Comparison of ENCODE assay signal across 1 cellular context in genomic region chr4:186829740-186830449, GRCh38.
TF ChIP-seq lines count a peak whose summit lies in the region.

No MANE protein-coding gene starts in this region.

TF ChIP-seq in K562, 482 proteins besides CTCF, POLR2A, EP300 and RAD21 (continued from another document and continues in another):
- TF ChIP-seq E4F1 (CRISPR knock-in tag; IDR thresholded peaks at IDR 0.05; ENCODE audit: borderline replicate concordance) (no peak), ZC3H11A (IDR thresholded peaks at IDR 0.05; ENCODE audit: low read depth, low read length) (no peak), ELF4 (CRISPR knock-in tag; IDR thresholded peaks at IDR 0.05) (no peak), SMC3 (conservative IDR thresholded peaks at IDR 0.05; ENCODE audit: insufficient read depth, low read depth, low read length) (no peak), PBX2 (CRISPR knock-in tag; IDR thresholded peaks at IDR 0.05; ENCODE audit: low read depth) (no peak), PBX2 (tag; conservative IDR thresholded peaks at IDR 0.05; ENCODE audit: low read depth) (peak; percentile 77), FOXP1 (CRISPR knock-in tag; IDR thresholded peaks at IDR 0.05) (no peak), ZNF639 (CRISPR knock-in tag; conservative IDR thresholded peaks at IDR 0.05 in 1 of 2, IDR thresholded peaks at IDR 0.05 in 1 of 2) (0 out of 4 replicates have a peak, but pooled peaks of 1 of the 2 experiments have one; percentile 24), ZNF830 (CRISPR knock-in tag; IDR thresholded peaks at IDR 0.05) (no peak), ZNF444 (CRISPR knock-in tag; IDR thresholded peaks at IDR 0.05) (no peak), SREBF2 (CRISPR knock-in tag; IDR thresholded peaks at IDR 0.05) (no peak), TRIM24 (IDR thresholded peaks at IDR 0.05) (peak in 1 of 2 experiments; percentile 59; a peak in 1 of 4 replicates), BRF1 (IDR thresholded peaks at IDR 0.05; ENCODE audit: borderline replicate concordance, extremely low read depth, insufficient read length) (no peak), TARDBP (IDR thresholded peaks at IDR 0.05) (no peak), ZNF561 (CRISPR knock-in tag; conservative IDR thresholded peaks at IDR 0.05) (no peak), MBD2 (IDR thresholded peaks at IDR 0.05; ENCODE audit: borderline replicate concordance, low read depth) (0 out of 2 replicates have a peak, but pooled peaks have one; percentile 59), KAT8 (IDR thresholded peaks at IDR 0.05; ENCODE audit: low read depth) (no peak), KLF13 (tag; IDR thresholded peaks at IDR 0.05; ENCODE audit: borderline replicate concordance, low read depth) (no peak), ETV6 (IDR thresholded peaks at IDR 0.05; ENCODE audit: borderline replicate concordance in 1 of 2, low read depth in 2 of 2, low read length in 1 of 2) (no peak), ETV6 (CRISPR knock-in tag; IDR thresholded peaks at IDR 0.05; ENCODE audit: borderline replicate concordance) (no peak), THRAP3 (IDR thresholded peaks at IDR 0.05; ENCODE audit: borderline replicate concordance) (no peak), MYBL2 (IDR thresholded peaks at IDR 0.05; ENCODE audit: low read depth) (no peak), MYBL2 (CRISPR knock-in tag; IDR thresholded peaks at IDR 0.05; ENCODE audit: borderline replicate concordance) (no peak), E2F8 (IDR thresholded peaks at IDR 0.05; ENCODE audit: low read depth, partially characterized antibody) (no peak), CHD1 (IDR thresholded peaks at IDR 0.05; ENCODE audit: low read length) (no peak), ZFX (CRISPR knock-in tag; IDR thresholded peaks at IDR 0.05) (no peak), MEF2D (tag; conservative IDR thresholded peaks at IDR 0.05; ENCODE audit: low read depth) (peak; percentile 84), KLF16 (IDR thresholded peaks at IDR 0.05) (no peak), DPF2 (IDR thresholded peaks at IDR 0.05) (peak; percentile 87), MYNN (IDR thresholded peaks at IDR 0.05) (no peak), MYNN (CRISPR knock-in tag; IDR thresholded peaks at IDR 0.05) (no peak), SLC30A9 (CRISPR knock-in tag; IDR thresholded peaks at IDR 0.05) (no peak), ZNF764 (CRISPR knock-in tag; IDR thresholded peaks at IDR 0.05; ENCODE audit: low read depth) (no peak), POLR3G (IDR thresholded peaks at IDR 0.05; ENCODE audit: extremely low read depth, insufficient read length, insufficient replicate concordance) (no peak), C11orf30 (IDR thresholded peaks at IDR 0.05; ENCODE audit: low read depth) (peak; percentile 80), FOXK1 (CRISPR knock-in tag; IDR thresholded peaks at IDR 0.05; ENCODE audit: borderline replicate concordance) (no peak), ETV5 (CRISPR knock-in tag; IDR thresholded peaks at IDR 0.05; ENCODE audit: low read depth) (no peak), SP2 (IDR thresholded peaks at IDR 0.05; ENCODE audit: extremely low read depth, low read depth, low read length, poor library complexity, severe bottlenecking) (no peak), PHF8 (IDR thresholded peaks at IDR 0.05; ENCODE audit: borderline replicate concordance, low read length) (no peak), ZBTB1 (CRISPR knock-in tag; IDR thresholded peaks at IDR 0.05; ENCODE audit: borderline replicate concordance, low read depth) (no peak)
- TF ChIP-seq, protein P1, sequence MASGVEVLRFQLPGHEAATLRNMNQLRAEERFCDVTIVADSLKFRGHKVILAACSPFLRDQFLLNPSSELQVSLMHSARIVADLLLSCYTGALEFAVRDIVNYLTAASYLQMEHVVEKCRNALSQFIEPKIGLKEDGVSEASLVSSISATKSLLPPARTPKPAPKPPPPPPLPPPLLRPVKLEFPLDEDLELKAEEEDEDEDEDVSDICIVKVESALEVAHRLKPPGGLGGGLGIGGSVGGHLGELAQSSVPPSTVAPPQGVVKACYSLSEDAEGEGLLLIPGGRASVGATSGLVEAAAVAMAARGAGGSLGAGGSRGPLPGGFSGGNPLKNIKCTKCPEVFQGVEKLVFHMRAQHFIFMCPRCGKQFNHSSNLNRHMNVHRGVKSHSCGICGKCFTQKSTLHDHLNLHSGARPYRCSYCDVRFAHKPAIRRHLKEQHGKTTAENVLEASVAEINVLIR (CRISPR knock-in tag; IDR thresholded peaks at IDR 0.05), result no peak
- TF ChIP-seq, protein P2, sequence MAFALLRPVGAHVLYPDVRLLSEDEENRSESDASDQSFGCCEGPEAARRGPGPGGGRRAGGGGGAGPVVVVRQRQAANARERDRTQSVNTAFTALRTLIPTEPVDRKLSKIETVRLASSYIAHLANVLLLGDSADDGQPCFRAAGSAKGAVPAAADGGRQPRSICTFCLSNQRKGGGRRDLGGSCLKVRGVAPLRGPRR (CRISPR knock-in tag; IDR thresholded peaks at IDR 0.05), result no peak
- TF ChIP-seq, protein P3, sequence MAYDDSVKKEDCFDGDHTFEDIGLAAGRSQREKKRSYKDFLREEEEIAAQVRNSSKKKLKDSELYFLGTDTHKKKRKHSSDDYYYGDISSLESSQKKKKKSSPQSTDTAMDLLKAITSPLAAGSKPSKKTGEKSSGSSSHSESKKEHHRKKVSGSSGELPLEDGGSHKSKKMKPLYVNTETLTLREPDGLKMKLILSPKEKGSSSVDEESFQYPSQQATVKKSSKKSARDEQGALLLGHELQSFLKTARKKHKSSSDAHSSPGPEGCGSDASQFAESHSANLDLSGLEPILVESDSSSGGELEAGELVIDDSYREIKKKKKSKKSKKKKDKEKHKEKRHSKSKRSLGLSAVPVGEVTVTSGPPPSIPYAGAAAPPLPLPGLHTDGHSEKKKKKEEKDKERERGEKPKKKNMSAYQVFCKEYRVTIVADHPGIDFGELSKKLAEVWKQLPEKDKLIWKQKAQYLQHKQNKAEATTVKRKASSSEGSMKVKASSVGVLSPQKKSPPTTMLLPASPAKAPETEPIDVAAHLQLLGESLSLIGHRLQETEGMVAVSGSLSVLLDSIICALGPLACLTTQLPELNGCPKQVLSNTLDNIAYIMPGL (CRISPR knock-in tag; IDR thresholded peaks at IDR 0.05), result no peak
- TF ChIP-seq, protein P4, sequence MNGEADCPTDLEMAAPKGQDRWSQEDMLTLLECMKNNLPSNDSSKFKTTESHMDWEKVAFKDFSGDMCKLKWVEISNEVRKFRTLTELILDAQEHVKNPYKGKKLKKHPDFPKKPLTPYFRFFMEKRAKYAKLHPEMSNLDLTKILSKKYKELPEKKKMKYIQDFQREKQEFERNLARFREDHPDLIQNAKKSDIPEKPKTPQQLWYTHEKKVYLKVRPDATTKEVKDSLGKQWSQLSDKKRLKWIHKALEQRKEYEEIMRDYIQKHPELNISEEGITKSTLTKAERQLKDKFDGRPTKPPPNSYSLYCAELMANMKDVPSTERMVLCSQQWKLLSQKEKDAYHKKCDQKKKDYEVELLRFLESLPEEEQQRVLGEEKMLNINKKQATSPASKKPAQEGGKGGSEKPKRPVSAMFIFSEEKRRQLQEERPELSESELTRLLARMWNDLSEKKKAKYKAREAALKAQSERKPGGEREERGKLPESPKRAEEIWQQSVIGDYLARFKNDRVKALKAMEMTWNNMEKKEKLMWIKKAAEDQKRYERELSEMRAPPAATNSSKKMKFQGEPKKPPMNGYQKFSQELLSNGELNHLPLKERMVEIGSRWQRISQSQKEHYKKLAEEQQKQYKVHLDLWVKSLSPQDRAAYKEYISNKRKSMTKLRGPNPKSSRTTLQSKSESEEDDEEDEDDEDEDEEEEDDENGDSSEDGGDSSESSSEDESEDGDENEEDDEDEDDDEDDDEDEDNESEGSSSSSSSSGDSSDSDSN (IDR thresholded peaks at IDR 0.05; ENCODE audit: borderline replicate concordance in 1 of 2, low read depth in 2 of 2, low read length in 2 of 2), result no peak
- TF ChIP-seq, protein P5, sequence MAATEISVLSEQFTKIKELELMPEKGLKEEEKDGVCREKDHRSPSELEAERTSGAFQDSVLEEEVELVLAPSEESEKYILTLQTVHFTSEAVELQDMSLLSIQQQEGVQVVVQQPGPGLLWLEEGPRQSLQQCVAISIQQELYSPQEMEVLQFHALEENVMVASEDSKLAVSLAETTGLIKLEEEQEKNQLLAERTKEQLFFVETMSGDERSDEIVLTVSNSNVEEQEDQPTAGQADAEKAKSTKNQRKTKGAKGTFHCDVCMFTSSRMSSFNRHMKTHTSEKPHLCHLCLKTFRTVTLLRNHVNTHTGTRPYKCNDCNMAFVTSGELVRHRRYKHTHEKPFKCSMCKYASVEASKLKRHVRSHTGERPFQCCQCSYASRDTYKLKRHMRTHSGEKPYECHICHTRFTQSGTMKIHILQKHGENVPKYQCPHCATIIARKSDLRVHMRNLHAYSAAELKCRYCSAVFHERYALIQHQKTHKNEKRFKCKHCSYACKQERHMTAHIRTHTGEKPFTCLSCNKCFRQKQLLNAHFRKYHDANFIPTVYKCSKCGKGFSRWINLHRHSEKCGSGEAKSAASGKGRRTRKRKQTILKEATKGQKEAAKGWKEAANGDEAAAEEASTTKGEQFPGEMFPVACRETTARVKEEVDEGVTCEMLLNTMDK (IDR thresholded peaks at IDR 0.05; ENCODE audit: borderline replicate concordance, insufficient read depth, low read depth, low read length, poor library complexity, severe bottlenecking), result no peak
- TF ChIP-seq, protein P6, sequence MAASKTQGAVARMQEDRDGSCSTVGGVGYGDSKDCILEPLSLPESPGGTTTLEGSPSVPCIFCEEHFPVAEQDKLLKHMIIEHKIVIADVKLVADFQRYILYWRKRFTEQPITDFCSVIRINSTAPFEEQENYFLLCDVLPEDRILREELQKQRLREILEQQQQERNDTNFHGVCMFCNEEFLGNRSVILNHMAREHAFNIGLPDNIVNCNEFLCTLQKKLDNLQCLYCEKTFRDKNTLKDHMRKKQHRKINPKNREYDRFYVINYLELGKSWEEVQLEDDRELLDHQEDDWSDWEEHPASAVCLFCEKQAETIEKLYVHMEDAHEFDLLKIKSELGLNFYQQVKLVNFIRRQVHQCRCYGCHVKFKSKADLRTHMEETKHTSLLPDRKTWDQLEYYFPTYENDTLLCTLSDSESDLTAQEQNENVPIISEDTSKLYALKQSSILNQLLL (CRISPR knock-in tag; IDR thresholded peaks at IDR 0.05; ENCODE audit: borderline replicate concordance), result no peak
